In the genomic region with DNA sequence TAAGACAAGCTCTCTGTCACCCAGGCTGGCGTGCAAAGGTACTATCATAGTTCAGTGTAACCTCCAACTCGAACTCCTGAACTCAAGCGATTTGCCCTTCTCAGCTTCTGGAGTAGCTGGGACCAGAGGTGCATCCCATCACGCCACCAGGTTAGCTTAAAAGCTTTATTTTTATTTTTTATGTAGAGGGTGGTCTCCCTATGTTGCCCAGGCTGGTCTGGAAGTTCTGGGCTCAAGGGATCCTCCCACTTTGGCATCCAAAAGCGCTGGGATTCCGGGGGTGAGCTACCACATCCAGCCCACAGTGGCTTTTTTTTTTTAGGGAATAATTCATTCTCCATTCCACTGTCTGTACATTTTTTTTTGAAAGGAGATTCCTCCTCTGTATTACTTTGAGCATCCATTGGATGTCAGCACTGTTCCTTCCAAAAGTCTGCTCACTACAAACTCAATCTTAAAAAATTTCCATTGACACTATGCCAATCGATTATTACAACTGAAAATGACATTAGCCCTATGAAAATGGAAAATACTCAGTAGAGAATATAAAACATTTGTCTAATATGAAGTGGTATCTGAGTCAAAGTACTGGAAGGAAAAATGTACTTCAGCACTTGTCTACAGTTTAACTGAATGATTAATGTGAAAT, we compare ENCODE assay signal across 8 cellular contexts. TPM values are rescaled to one million over a fixed set of nuclear protein-coding genes. Genes with fewer than 3 reads are reported as not detected.
DNase-seq lines count a peak whose midpoint lies in the region; ATAC-seq and TF ChIP-seq lines count a peak whose summit lies in the region.

No MANE protein-coding gene starts in this region.

- H3K79me2 ChIP-seq in GM23338 (replicated peaks; ENCODE audit: insufficient read depth) (peaks cover 23% of the 10 kb centered on the region), SU-DHL-6 (ENCODE audit: insufficient read depth, low read length) (peaks cover 74% of the 10 kb centered on the region)

- H3K36me3 Mint-ChIP-seq in GM23338 (ENCODE audit: low read depth) = peaks cover 11% of the 10 kb centered on the region; the same call in 2 of the 3 replicates

- H3K27me3 ChIP-seq in BJ (ENCODE audit: control insufficient read depth, insufficient read depth, low read length) = no peaks in the 10 kb centered on the region
- no peaks in the 10 kb centered on the region for H3K27me3 ChIP-seq in GM23338 (ENCODE audit: insufficient read depth)
- H3K27me3 ChIP-seq in SU-DHL-6 (ENCODE audit: low read length) = no peaks in the 10 kb centered on the region
- H3K27me3 ChIP-seq in esophagus (ENCODE audit: control insufficient read depth in 1 of 2, insufficient read depth in 2 of 2, low read length in 2 of 2) = no peaks in the 10 kb centered on the region
- H3K27me3 ChIP-seq in neutrophil = no peaks in the 10 kb centered on the region

- ATAC-seq in GM23338 (no peak), GM18498 (IDR thresholded peaks at IDR 0.05; ENCODE audit: unreplicated experiment) (no peak)

- peak overlapping the region; percentile 96 for H3K9ac ChIP-seq in SU-DHL-6 (ENCODE audit: low read length)

- POLR2A ChIA-PET in BJ (lab: Charles Lee) = interaction anchor here (0.7 to 1.0 kb wide), 2 partner anchors 52 to 530 kb away, joined by 3 to 8 read pairs; a partner anchor contains a TSS

- peaks cover 9% of the 10 kb centered on the region; the same call in 1 of the 2 replicates for H3K4me1 ChIP-seq in GM23338 (ENCODE audit: insufficient read depth)
- peaks cover 3% of the 10 kb centered on the region in 2 donors for H3K4me1 ChIP-seq in esophagus (ENCODE audit: control insufficient read depth in 2 of 2, insufficient read depth in 2 of 2, low read length in 1 of 2)
- peaks cover 55 to 62% of the 10 kb centered on the region in 2 experiments for H3K4me1 ChIP-seq in neutrophil (ENCODE audit: control insufficient read depth in 1 of 2, insufficient read depth in 1 of 2, low read depth in 1 of 2, low read length in 1 of 2)

- 44 to 48% methylated on average over 7 of the region's 7 CpGs for WGBS in esophagus, 2 donors

- H3K9me3 Mint-ChIP-seq in GM23338 = no peaks in the 10 kb centered on the region

- H4K20me1 ChIP-seq in GM23338 (replicated peaks; ENCODE audit: insufficient read depth) (0 out of 2 replicates have a peak, but pooled peaks cover 5% of the 10 kb centered on the region), SU-DHL-6 (ENCODE audit: low read depth, low read length) (peaks cover 9% of the 10 kb centered on the region; the same call in 1 of the 2 replicates)

- H2AFZ ChIP-seq in GM23338 = no peak overlapping the region
- no peak overlapping the region for H2AFZ ChIP-seq in SU-DHL-6 (ENCODE audit: low read depth, low read length, severe bottlenecking)

- no peaks in the 10 kb centered on the region for H3K9me2 ChIP-seq in GM23338 (ENCODE audit: insufficient read depth)
- H3K9me2 ChIP-seq in SU-DHL-6 (replicated peaks; ENCODE audit: insufficient read depth, low read length) = no peaks in the 10 kb centered on the region

- peak overlapping the region; percentile 95 for H3K4me3 ChIP-seq in BJ (ENCODE audit: low read depth, low read length)
- peak overlapping the region; percentile 71 for H3K4me3 ChIP-seq in GM23338
- H3K4me3 ChIP-seq in SU-DHL-6 (ENCODE audit: insufficient read depth, low read length, poor library complexity, severe bottlenecking) = peak overlapping the region; percentile 89
- peak overlapping the region in 1 of 2 donors; percentile 74 for H3K4me3 ChIP-seq in esophagus (ENCODE audit: low read depth in 1 of 2, low read length in 2 of 2)
- H3K4me3 ChIP-seq in neutrophil (ENCODE audit: low read depth in 1 of 2, low read length in 1 of 2) = peak overlapping the region; percentile 75 to 99

- H3K9me3 ChIP-seq in SU-DHL-6 (ENCODE audit: insufficient read depth, low read length) = no peaks in the 10 kb centered on the region
- no peaks in the 10 kb centered on the region for H3K9me3 ChIP-seq in esophagus (ENCODE audit: control insufficient read depth in 2 of 2, insufficient read depth in 1 of 2, low read depth in 1 of 2, low read length in 1 of 2)
- H3K9me3 ChIP-seq in neutrophil = no peaks in the 10 kb centered on the region

- TF ChIP-seq CTCF in BJ (IDR thresholded peaks at IDR 0.05; ENCODE audit: insufficient read depth, low read depth, low read length) (peak; percentile 42), GM23338 (conservative IDR thresholded peaks at IDR 0.05; ENCODE audit: low read depth in 2 of 2) (peak; percentile 33 to 36; a peak in 3 of 4 replicates), SU-DHL-6 (IDR thresholded peaks at IDR 0.05; ENCODE audit: insufficient read depth, low read length, poor library complexity, severe bottlenecking) (peak; percentile 21), neutrophil (IDR thresholded peaks at IDR 0.05) (no peak)

- H3K4me2 ChIP-seq in GM23338 = peak overlapping the region; percentile 84
- peak overlapping the region; percentile 97 for H3K4me2 ChIP-seq in SU-DHL-6 (ENCODE audit: low read depth, low read length, poor library complexity, severe bottlenecking)

- peaks cover 16% of the 10 kb centered on the region for H3K27me3 Mint-ChIP-seq in GM23338 (ENCODE audit: insufficient read depth, low read depth, poor library complexity)

- CTCF ChIA-PET in BJ (lab: Yijun Ruan, JAX) = interaction anchor here (0.5 to 4.4 kb wide), 21 partner anchors 10 to 568 kb away, joined by 3 to 45 read pairs (median 5); no protein-coding TSS in a partner anchor

- H3K36me3 ChIP-seq in BJ (ENCODE audit: control insufficient read depth, insufficient read depth, low read length) = no peaks in the 10 kb centered on the region
- H3K36me3 ChIP-seq in GM23338 (ENCODE audit: insufficient read depth) = no peaks in the 10 kb centered on the region
- H3K36me3 ChIP-seq in SU-DHL-6 (ENCODE audit: low read length) = peaks cover 18% of the 10 kb centered on the region
- H3K36me3 ChIP-seq in esophagus (ENCODE audit: control insufficient read depth in 2 of 2, insufficient read depth in 2 of 2, low read length in 1 of 2) = no peaks in the 10 kb centered on the region
- H3K36me3 ChIP-seq in neutrophil = no peaks in the 10 kb centered on the region

- H3K27ac Mint-ChIP-seq in GM23338 = peak overlapping the region; percentile 100

- H3F3A ChIP-seq in GM23338 (replicated peaks; ENCODE audit: low read depth) (no peaks in the 10 kb centered on the region), SU-DHL-6 (ENCODE audit: insufficient read depth) (peaks cover 30% of the 10 kb centered on the region)

- DNase-seq in BJ (ENCODE audit: low read depth) (no peak), GM23338 (ENCODE audit: low spot score) (no peak), T1000 (lab: John Stamatoyannopoulos, UW) (no peak)
- no peak for DNase-seq in stimulated activated CD4-positive, alpha-beta T cell treated with anti-CD3 and anti-CD28 coated beads, Interleukin-4, amount 100 ng/mL, for 4 hours

- H3K4me3 Mint-ChIP-seq in GM23338 = peak overlapping the region; percentile 98

- H3K4me1 Mint-ChIP-seq in GM23338 = peaks cover 19% of the 10 kb centered on the region; the same call in 2 of the 3 replicates

- H3K27ac ChIP-seq in GM23338 (ENCODE audit: low read depth) = peak overlapping the region; percentile 93
- peak overlapping the region; percentile 97 for H3K27ac ChIP-seq in SU-DHL-6 (ENCODE audit: low read depth, low read length)
- peak overlapping the region; percentile 78 to 99 for H3K27ac ChIP-seq in esophagus (ENCODE audit: low read depth in 2 of 2, low read length in 1 of 2)
- peak overlapping the region; percentile 98 for H3K27ac ChIP-seq in neutrophil

TF ChIP-seq in GM23338, 12 proteins besides CTCF, POLR2A, EP300 and RAD21 (continues in another document):
- TF ChIP-seq ZNF331 (CRISPR knock-in tag; IDR thresholded peaks at IDR 0.05; ENCODE audit: low read depth) = no peak
- no peak for TF ChIP-seq ZNF114 (CRISPR knock-in tag; IDR thresholded peaks at IDR 0.05)
- TF ChIP-seq POLR2AphosphoS5 (IDR thresholded peaks at IDR 0.05; ENCODE audit: low read depth) = no peak
- TF ChIP-seq, protein P1, sequence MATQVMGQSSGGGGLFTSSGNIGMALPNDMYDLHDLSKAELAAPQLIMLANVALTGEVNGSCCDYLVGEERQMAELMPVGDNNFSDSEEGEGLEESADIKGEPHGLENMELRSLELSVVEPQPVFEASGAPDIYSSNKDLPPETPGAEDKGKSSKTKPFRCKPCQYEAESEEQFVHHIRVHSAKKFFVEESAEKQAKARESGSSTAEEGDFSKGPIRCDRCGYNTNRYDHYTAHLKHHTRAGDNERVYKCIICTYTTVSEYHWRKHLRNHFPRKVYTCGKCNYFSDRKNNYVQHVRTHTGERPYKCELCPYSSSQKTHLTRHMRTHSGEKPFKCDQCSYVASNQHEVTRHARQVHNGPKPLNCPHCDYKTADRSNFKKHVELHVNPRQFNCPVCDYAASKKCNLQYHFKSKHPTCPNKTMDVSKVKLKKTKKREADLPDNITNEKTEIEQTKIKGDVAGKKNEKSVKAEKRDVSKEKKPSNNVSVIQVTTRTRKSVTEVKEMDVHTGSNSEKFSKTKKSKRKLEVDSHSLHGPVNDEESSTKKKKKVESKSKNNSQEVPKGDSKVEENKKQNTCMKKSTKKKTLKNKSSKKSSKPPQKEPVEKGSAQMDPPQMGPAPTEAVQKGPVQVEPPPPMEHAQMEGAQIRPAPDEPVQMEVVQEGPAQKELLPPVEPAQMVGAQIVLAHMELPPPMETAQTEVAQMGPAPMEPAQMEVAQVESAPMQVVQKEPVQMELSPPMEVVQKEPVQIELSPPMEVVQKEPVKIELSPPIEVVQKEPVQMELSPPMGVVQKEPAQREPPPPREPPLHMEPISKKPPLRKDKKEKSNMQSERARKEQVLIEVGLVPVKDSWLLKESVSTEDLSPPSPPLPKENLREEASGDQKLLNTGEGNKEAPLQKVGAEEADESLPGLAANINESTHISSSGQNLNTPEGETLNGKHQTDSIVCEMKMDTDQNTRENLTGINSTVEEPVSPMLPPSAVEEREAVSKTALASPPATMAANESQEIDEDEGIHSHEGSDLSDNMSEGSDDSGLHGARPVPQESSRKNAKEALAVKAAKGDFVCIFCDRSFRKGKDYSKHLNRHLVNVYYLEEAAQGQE (IDR thresholded peaks at IDR 0.05; ENCODE audit: unreplicated experiment) = no peak
- TF ChIP-seq NANOG (IDR thresholded peaks at IDR 0.05; ENCODE audit: borderline replicate concordance) = no peak

RNA-seq across cellular contexts. Expression of a gene that starts 1.3 kb away (rescaled TPM):
- 29.2 TPM in 2 replicates for polyA plus RNA-seq in BJ (2011; rRNA removed)
- 17.4 and 21.2 TPM in 2 replicates for polyA minus RNA-seq in BJ (2011; rRNA and poly(A)+ RNA removed)
- total RNA-seq in GM23338 (2014; rRNA removed; shearing (Covaris generic)) = 0.56 and 2.3 TPM in 2 replicates
- polyA plus RNA-seq in GM23338 (2016; fragmentation: Nextera tagmentation; extraction: Ambion mirVana) = 1.1 and 1.3 TPM in 2 replicates
- 1 to 10 TPM; 2.4 to 2.7 TPM for polyA plus RNA-seq in esophagus

RNA-seq across cellular contexts. Expression of a gene that starts 1.9 kb away (rescaled TPM):
- 18.3 and 33.5 TPM in 2 replicates for polyA plus RNA-seq in BJ (2011; rRNA removed)
- 19.1 and 22.0 TPM in 2 replicates for polyA minus RNA-seq in BJ (2011; rRNA and poly(A)+ RNA removed)
- 30.0 and 30.2 TPM in 2 replicates for total RNA-seq in GM23338 (2014; rRNA removed; shearing (Covaris generic))
- 10.2 and 11.1 TPM in 2 replicates for polyA plus RNA-seq in GM23338 (2016; fragmentation: Nextera tagmentation; extraction: Ambion mirVana)
- 10 to 100 TPM in 1 of 2 donors, 1 to 10 TPM in 1; 7.4 to 15.5 TPM for polyA plus RNA-seq in esophagus

RNA-seq across cellular contexts. Expression of a gene that starts 45.5 kb away (rescaled TPM):
- polyA plus RNA-seq in BJ (2011; rRNA removed) = 0.15 and 0.63 TPM in 2 replicates
- polyA minus RNA-seq in BJ (2011; rRNA and poly(A)+ RNA removed) = 1.5 and 2.6 TPM in 2 replicates
- 1.8 and 1.9 TPM in 2 replicates for total RNA-seq in GM23338 (2014; rRNA removed; shearing (Covaris generic))
- 0.24 and 0.26 TPM in 2 replicates for polyA plus RNA-seq in GM23338 (2016; fragmentation: Nextera tagmentation; extraction: Ambion mirVana)
- under 1 TPM; 0.24 to 0.28 TPM for polyA plus RNA-seq in esophagus
